Comparison of ENCODE assay signal across 9 cellular contexts in the genomic region with DNA sequence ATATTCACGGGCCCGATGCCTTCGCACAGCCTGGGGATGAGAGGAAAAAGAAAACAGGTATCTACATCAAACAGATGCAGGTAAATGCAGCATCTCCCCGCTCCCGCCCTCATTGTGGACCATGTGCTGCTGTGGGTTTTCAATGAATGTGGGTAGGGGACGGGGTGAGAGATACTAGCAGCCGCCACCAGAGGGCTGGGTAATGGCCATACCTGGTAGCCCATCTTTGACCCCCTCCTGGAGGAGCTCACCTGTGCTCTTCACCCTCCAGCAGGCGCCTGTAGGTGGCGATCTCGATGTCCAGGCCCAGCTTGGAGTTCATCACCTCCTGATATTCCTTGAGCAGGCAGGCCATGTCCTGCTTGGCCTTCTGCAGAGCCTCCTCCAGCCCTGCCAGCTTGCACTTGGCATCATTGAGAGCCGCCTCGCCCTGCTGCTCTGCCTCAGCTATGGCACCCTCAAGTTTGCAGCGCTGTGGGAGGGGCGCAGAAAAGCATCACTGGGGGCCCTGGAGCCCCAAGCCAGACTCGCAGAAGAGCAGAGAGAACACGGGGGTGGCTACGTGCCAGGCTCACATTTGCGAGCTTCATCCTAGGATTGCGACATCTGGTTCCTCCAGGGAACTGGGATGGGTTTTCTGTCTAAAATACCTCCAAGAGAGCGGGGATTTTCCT. TPM values are rescaled to one million over a fixed set of nuclear protein-coding genes. Genes with fewer than 3 reads are reported as not detected.
DNase-seq lines count a peak whose midpoint lies in the region; ATAC-seq and TF ChIP-seq lines count a peak whose summit lies in the region.
"Had no signal": no experiment of that assay in that cellular context is flagged by ENCODE, and none has a peak within 500 bp of the region (broad histone marks: within the 10 kb centered on the region; RNA-seq: fewer than 3 reads in every experiment).

No MANE protein-coding gene starts in this region.

- no peaks in the 10 kb centered on the region for H3K4me1 ChIP-seq in Panc1 (ENCODE audit: control insufficient read depth, insufficient read depth, low read length)

- TF ChIP-seq CTCF in AG10803 (conservative IDR thresholded peaks at IDR 0.05; ENCODE audit: low read length): 0 out of 2 replicates have a peak, but pooled peaks have one; percentile 6
- peak; percentile 53 for TF ChIP-seq CTCF in GM12875 (IDR thresholded peaks at IDR 0.05; ENCODE audit: borderline replicate concordance, insufficient read depth, low read depth, low read length)
- peak; percentile 74 for TF ChIP-seq CTCF in Panc1 (IDR thresholded peaks at IDR 0.05)

- in situ Hi-C loops in Panc1 (cut with HindIII; ENCODE audit: low pct_unique_long_range_greater_than_20kb, low sequenced_read_pairs): no loop called here

- intact Hi-C loops in Panc1 (cut with micrococcal nuclease; ENCODE audit: unreplicated experiment): no loop called here

- no peaks in the 10 kb centered on the region for H3K36me3 ChIP-seq in Panc1 (ENCODE audit: control insufficient read depth, insufficient read depth, low read length)

- BruUV-seq in Panc1 (replicated peaks; lab: Mats Ljungman, UMichigan): no TSS peak

- CTCF ChIA-PET in Panc1 (lab: Charles Lee): interaction anchor here (1.1 kb wide), 1 partner anchor 482 kb away, joined by 6 read pairs; no protein-coding TSS in a partner anchor

- ATAC-seq in Panc1 (no peak), HG03565 (IDR thresholded peaks at IDR 0.05; ENCODE audit: unreplicated experiment) (no peak), HG03095 (IDR thresholded peaks at IDR 0.05; ENCODE audit: unreplicated experiment) (no peak)

- POLR2A ChIA-PET in Panc1 (lab: Charles Lee): interaction anchor here (0.6 kb wide), 1 partner anchor 465 kb away, joined by 3 read pairs; no protein-coding TSS in a partner anchor

- 0 out of 2 replicates have a peak, but pooled peaks cover 3% of the 10 kb centered on the region for H3K27me3 ChIP-seq in Panc1 (ENCODE audit: control insufficient read depth, insufficient read depth, low read length)

- no peak overlapping the region for H3K4me3 ChIP-seq in AG10803 (ENCODE audit: low read length)
- no peak overlapping the region for H3K4me3 ChIP-seq in GM12875 (ENCODE audit: low read depth, low read length)
- H3K4me3 ChIP-seq in Panc1 (ENCODE audit: low read depth in 2 of 2, low read length in 2 of 2): no peak overlapping the region

- no peaks in the 10 kb centered on the region for H3K9me3 ChIP-seq in Panc1 (ENCODE audit: control insufficient read depth, insufficient read depth, low read depth, low read length)

- H3K27ac ChIP-seq in Panc1 (ENCODE audit: low read length): no peak overlapping the region

- peak; percentile 37 for DNase-seq in AG10803 (ENCODE audit: low read depth)
- DNase-seq in Panc1 (ENCODE audit: low read depth, low spot score): no peak
- peak; percentile 95 for DNase-seq in iPS-NIHi7 (ENCODE audit: extremely low spot score)
- DNase-seq in amygdala (lab: John Stamatoyannopoulos, UW): no peak
- DNase-seq in C1 segment of cervical spinal cord (lab: John Stamatoyannopoulos, UW): no peak

RNA-seq across cellular contexts. Expression of gene KRT82, which starts 10.2 kb away (rescaled TPM):
- total RNA-seq in Panc1 (2021; ENCODE audit: unreplicated experiment): not detected
- not detected for polyA plus RNA-seq in Panc1 (2012; ENCODE audit: insufficient read length)
- total RNA-seq: activated T-cell treated with anti-CD3 and anti-CD28 coated beads, Interleukin-2, amount 50 U/mL, for 72 hours had no signal

RNA-seq across cellular contexts. Expression of gene KRT84, which starts 10.4 kb away (rescaled TPM):
- total RNA-seq in Panc1 (2021; ENCODE audit: unreplicated experiment): not detected
- polyA plus RNA-seq in Panc1 (2012; ENCODE audit: insufficient read length): 0.27 TPM
- total RNA-seq: activated T-cell treated with anti-CD3 and anti-CD28 coated beads, Interleukin-2, amount 50 U/mL, for 72 hours had no signal

RNA-seq across cellular contexts. Expression of gene KRT85, which starts 28.6 kb away (rescaled TPM):
- not detected for total RNA-seq in Panc1 (2021; ENCODE audit: unreplicated experiment)
- not detected for polyA plus RNA-seq in Panc1 (2012; ENCODE audit: insufficient read length)
- total RNA-seq: activated T-cell treated with anti-CD3 and anti-CD28 coated beads, Interleukin-2, amount 50 U/mL, for 72 hours had no signal

RNA-seq across cellular contexts. Expression of gene KRT75, which starts 38.3 kb away (rescaled TPM):
- total RNA-seq in Panc1 (2021; ENCODE audit: unreplicated experiment): 0.15 TPM
- polyA plus RNA-seq in Panc1 (2012; ENCODE audit: insufficient read length): 0.30 TPM
- total RNA-seq: activated T-cell treated with anti-CD3 and anti-CD28 coated beads, Interleukin-2, amount 50 U/mL, for 72 hours had no signal

RNA-seq across cellular contexts. Expression of gene KRT6B, which starts 56.0 kb away (rescaled TPM):
- not detected for total RNA-seq in Panc1 (2021; ENCODE audit: unreplicated experiment)
- polyA plus RNA-seq in Panc1 (2012; ENCODE audit: insufficient read length): not detected
- total RNA-seq: activated T-cell treated with anti-CD3 and anti-CD28 coated beads, Interleukin-2, amount 50 U/mL, for 72 hours had no signal

Comparison
In these comparisons a context has a peak if more than half of its experiments do, and no peak if none do; other contexts are left out.
1. DNase-seq: peak in AG10803 (single experiment) and iPS-NIHi7 (single experiment); none in Panc1 (single experiment), amygdala (0 of 56) and C1 segment of cervical spinal cord (0 of 14).
2. CTCF ChIP-seq: peak in every context shown above with its lines; median percentile 74 in Panc1; 53 in GM12875; 6 in AG10803.